ENCODE assay signal across 8 cellular contexts in the genomic region with DNA sequence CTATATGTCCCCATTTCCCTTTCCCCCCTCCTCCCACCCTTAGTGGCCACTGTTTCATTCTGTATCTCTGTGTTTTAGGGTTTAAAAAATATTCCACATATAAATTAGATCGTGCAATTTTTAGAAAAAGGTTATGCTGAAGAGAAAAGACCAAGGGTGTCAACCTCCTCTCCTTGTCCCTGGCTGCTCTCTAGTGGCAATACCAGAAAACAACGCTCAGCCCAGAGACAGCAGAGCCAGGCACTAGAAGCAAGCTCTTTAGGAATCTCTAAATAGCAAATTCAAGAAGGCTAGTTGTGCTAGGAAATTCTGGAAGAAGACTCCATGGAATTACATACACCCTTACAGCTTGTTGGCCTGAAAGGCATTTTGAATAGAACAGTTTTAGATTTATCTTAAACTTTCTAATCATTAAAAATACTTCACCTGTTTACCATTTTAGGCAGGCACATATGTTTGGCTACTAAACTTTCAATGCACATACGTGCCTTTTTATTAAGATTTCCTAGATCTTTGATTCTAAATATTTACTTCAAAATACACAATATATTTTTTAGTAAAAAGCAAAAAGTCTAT. TPM values are rescaled to one million over a fixed set of nuclear protein-coding genes. Genes with fewer than 3 reads are reported as not detected.
DNase-seq lines count a peak whose midpoint lies in the region; ATAC-seq and TF ChIP-seq lines count a peak whose summit lies in the region.

No MANE protein-coding gene starts in this region.

- H3K9me2 ChIP-seq in PC-9 (ENCODE audit: insufficient read depth), result no peaks in the 10 kb centered on the region

- DNase-seq in DMS 273 (lab: John Stamatoyannopoulos, UW; ENCODE audit: unreplicated experiment) (peak; percentile 76), PC-9 (peak in 1 of 2 experiments; percentile 37), caudate nucleus (lab: John Stamatoyannopoulos, UW) (peak in 50 of 61 donors; percentile 3 to 79 (median 40)), kidney tubule cell (ENCODE audit: low spot score) (peak; percentile 64), upper lobe of right lung (no peak)

- ATAC-seq in GM18909 (IDR thresholded peaks at IDR 0.05; ENCODE audit: poor library complexity, unreplicated experiment), result peak; percentile 83
- ATAC-seq in HG03442 (IDR thresholded peaks at IDR 0.05; ENCODE audit: unreplicated experiment), result peak; percentile 78
- ATAC-seq in upper lobe of right lung, result peak; percentile 77
- ATAC-seq in activated T-helper 17 cell treated with anti-CD3 and anti-CD28 coated beads, Interleukin-2, amount 50 U/mL, for 72 hours (replicated peaks), result no peak

- no peaks in the 10 kb centered on the region for H4K20me1 ChIP-seq in PC-9 (ENCODE audit: insufficient read depth)

- intact Hi-C loops in PC-9 (cut with micrococcal nuclease; ENCODE audit: unreplicated experiment) (loop anchor here (1.0 to 2.0 kb wide), 3 partner anchors 407 to 887 kb away; no protein-coding TSS in a partner anchor), upper lobe of right lung (cut with DNase I) (no loop called here)

- H3K27ac Mint-ChIP-seq in activated T-helper 17 cell treated with anti-CD3 and anti-CD28 coated beads, Interleukin-2, amount 50 U/mL, for 72 hours, result no peak overlapping the region

- H3K9me3 ChIP-seq in PC-9 (ENCODE audit: insufficient read depth, low read depth) (no peaks in the 10 kb centered on the region), upper lobe of right lung (no peaks in the 10 kb centered on the region)

- CTCF ChIA-PET in PC-9 (lab: Charles Lee), result interaction anchor here (0.7 to 1.3 kb wide), 4 partner anchors 34 to 584 kb away, joined by 3 to 7 read pairs (median 4); no protein-coding TSS in a partner anchor

- BruUV-seq in PC-9 (replicated peaks; lab: Mats Ljungman, UMichigan), result no TSS peak

- H3K27ac ChIP-seq in PC-9 (no peak overlapping the region), caudate nucleus (ENCODE audit: low read depth, low read length) (no peak overlapping the region), upper lobe of right lung (no peak overlapping the region)

- H3K27me3 ChIP-seq in PC-9 (ENCODE audit: insufficient read depth, low read depth) (no peaks in the 10 kb centered on the region), upper lobe of right lung (no peaks in the 10 kb centered on the region)

- no peak overlapping the region for H3K4me3 Mint-ChIP-seq in activated T-helper 17 cell treated with anti-CD3 and anti-CD28 coated beads, Interleukin-2, amount 50 U/mL, for 72 hours

- no peaks in the 10 kb centered on the region for H3K4me1 Mint-ChIP-seq in activated T-helper 17 cell treated with anti-CD3 and anti-CD28 coated beads, Interleukin-2, amount 50 U/mL, for 72 hours

- H3K9me3 Mint-ChIP-seq in activated T-helper 17 cell treated with anti-CD3 and anti-CD28 coated beads, Interleukin-2, amount 50 U/mL, for 72 hours, result no peaks in the 10 kb centered on the region

- no peaks in the 10 kb centered on the region for H3K36me3 ChIP-seq in PC-9 (ENCODE audit: low read depth)
- H3K36me3 ChIP-seq in upper lobe of right lung, result no peaks in the 10 kb centered on the region

- TF ChIP-seq CTCF in PC-9 (conservative IDR thresholded peaks at IDR 0.05) (peak; percentile 77), upper lobe of right lung (IDR thresholded peaks at IDR 0.05) (peak; percentile 64)

- H2AFZ ChIP-seq in PC-9, result no peak overlapping the region

- H3K79me2 ChIP-seq in PC-9 (ENCODE audit: low read depth), result no peaks in the 10 kb centered on the region

- no peak overlapping the region for H3K4me2 ChIP-seq in PC-9

- H3K27me3 Mint-ChIP-seq in activated T-helper 17 cell treated with anti-CD3 and anti-CD28 coated beads, Interleukin-2, amount 50 U/mL, for 72 hours, result peaks cover 12% of the 10 kb centered on the region

- H3K4me1 ChIP-seq in PC-9 (replicated peaks; ENCODE audit: insufficient read depth), result no peaks in the 10 kb centered on the region
- H3K4me1 ChIP-seq in upper lobe of right lung, result peaks cover 11% of the 10 kb centered on the region

- no peak overlapping the region for H3K4me3 ChIP-seq in PC-9
- no peak overlapping the region for H3K4me3 ChIP-seq in upper lobe of right lung

- H3F3A ChIP-seq in PC-9 (ENCODE audit: insufficient read depth, low read depth), result no peaks in the 10 kb centered on the region

- H3K36me3 Mint-ChIP-seq in activated T-helper 17 cell treated with anti-CD3 and anti-CD28 coated beads, Interleukin-2, amount 50 U/mL, for 72 hours (ENCODE audit: low read depth), result no peaks in the 10 kb centered on the region

- POLR2A ChIA-PET in PC-9 (lab: Charles Lee; ENCODE audit: unreplicated experiment), result no interaction called here

RNA-seq across cellular contexts. Expression of gene RASGRP3, which starts 35.1 kb away (rescaled TPM):
- 0.10 and 0.72 TPM in 2 replicates for total RNA-seq in PC-9 (2021)
- 13.6 TPM for total RNA-seq in upper lobe of right lung
- total RNA-seq in activated T-helper 17 cell treated with anti-CD3 and anti-CD28 coated beads, Interleukin-2, amount 50 U/mL, for 72 hours, result 1 to 10 TPM; 2.3 to 5.7 TPM
